ENCODE assay signal across 26 cellular contexts in the genomic region with DNA sequence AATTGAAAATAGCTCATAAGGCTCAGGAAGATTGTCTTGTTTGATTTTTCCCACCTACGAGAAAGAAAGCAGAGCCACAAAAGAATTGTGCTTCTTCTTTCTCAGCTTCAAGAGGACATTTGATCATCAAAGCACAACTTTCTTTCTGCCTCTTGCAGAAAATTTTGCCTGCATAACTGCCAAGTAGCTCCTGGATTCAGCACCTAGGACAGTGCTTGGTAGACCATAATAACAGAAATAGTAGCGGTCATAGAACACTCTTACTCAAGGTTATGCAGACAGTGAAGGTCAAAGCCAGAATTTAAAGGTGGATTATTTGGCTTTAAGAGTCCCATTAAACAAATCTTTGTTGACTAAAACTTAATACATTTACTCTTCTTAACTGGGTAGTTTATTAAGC.
DNase-seq lines count a peak whose midpoint lies in the region; ATAC-seq, FAIRE-seq and TF ChIP-seq lines count a peak whose summit lies in the region.
"Had no signal": no experiment of that assay in that cellular context is flagged by ENCODE, and none has a peak within 500 bp of the region (broad histone marks: within the 10 kb centered on the region; RNA-seq: fewer than 3 reads in every experiment).

No MANE protein-coding gene starts in this region.

- CTCF ChIA-PET in GM12878 (lab: Yijun Ruan, JAX) (interaction anchor here (1.0 to 1.6 kb wide), 2 partner anchors 11 to 634 kb away, joined by 3 to 4 read pairs; no protein-coding TSS in a partner anchor), PC-9 (lab: Charles Lee) (no interaction called here)

- H3K4me2 ChIP-seq in GM23338, result no peak overlapping the region
- H3K4me2 ChIP-seq in GM12878 (ENCODE audit: control insufficient read depth, insufficient read depth), result no peak overlapping the region
- H3K4me2 ChIP-seq in neural progenitor cell, result no peak overlapping the region
- no peak overlapping the region for H3K4me2 ChIP-seq in PC-9

- BruUV-seq in GM12878 (replicated peaks; lab: Mats Ljungman, UMichigan), result no TSS peak
- no TSS peak for BruUV-seq in PC-9 (replicated peaks; lab: Mats Ljungman, UMichigan)

- ATAC-seq in GM23338 (no peak), GM12878 (no peak)

- H2AFZ ChIP-seq in GM23338 (no peak overlapping the region), GM12878 (ENCODE audit: control insufficient read depth, low read depth, low read length) (no peak overlapping the region), neural progenitor cell (replicated peaks) (no peak overlapping the region), PC-9 (no peak overlapping the region)

- H3K27me3 Mint-ChIP-seq in GM23338 (ENCODE audit: insufficient read depth, low read depth, poor library complexity) (peaks cover 3% of the 10 kb centered on the region), neural progenitor cell (ENCODE audit: insufficient read depth, low read depth) (peaks cover 2% of the 10 kb centered on the region)
- no peaks in the 10 kb centered on the region for H3K27me3 Mint-ChIP-seq in activated T-helper 1 cell treated with anti-CD3 and anti-CD28 coated beads, Interleukin-12 subunit alpha, Interleukin-12 subunit beta, Interleukin-2, Interleukin-4 antibody, amounts not matched to agents 30 ng/mL and 10 ng/mL and 1 ng/mL, durations not matched to agents 14 hours and 24 hours and 36 hours (ENCODE audit: insufficient read depth)
- H3K27me3 Mint-ChIP-seq: IgD-negative memory B cell had no signal

- H3K4me1 Mint-ChIP-seq in GM23338, result no peaks in the 10 kb centered on the region
- no peaks in the 10 kb centered on the region for H3K4me1 Mint-ChIP-seq in neural progenitor cell
- H3K4me1 Mint-ChIP-seq in activated T-helper 1 cell treated with anti-CD3 and anti-CD28 coated beads, Interleukin-12 subunit alpha, Interleukin-12 subunit beta, Interleukin-2, Interleukin-4 antibody, amounts not matched to agents 30 ng/mL and 10 ng/mL and 1 ng/mL, durations not matched to agents 14 hours and 24 hours and 36 hours (ENCODE audit: low read depth), result no peaks in the 10 kb centered on the region
- H3K4me1 Mint-ChIP-seq: CD14-positive monocyte, H9, IgD-negative memory B cell had no signal

- in situ Hi-C loops in GM12878 (cut with MboI), result no loop called here

- no peaks in the 10 kb centered on the region; the same call in 1 of the 2 replicates for H3K9me2 ChIP-seq in GM23338 (ENCODE audit: insufficient read depth)
- no peaks in the 10 kb centered on the region for H3K9me2 ChIP-seq in PC-9 (ENCODE audit: insufficient read depth)

- H3K27me3 ChIP-seq in GM23338 (ENCODE audit: insufficient read depth) (no peaks in the 10 kb centered on the region), GM12878 (replicated peaks in 1 of 2; ENCODE audit: control insufficient read depth in 2 of 2, insufficient read depth in 2 of 2, low read length in 1 of 2) (no peaks in the 10 kb centered on the region), neural progenitor cell (no peaks in the 10 kb centered on the region), PC-9 (ENCODE audit: insufficient read depth, low read depth) (no peaks in the 10 kb centered on the region)
- H3K27me3 ChIP-seq: BE2C had no signal

- H3K9me3 Mint-ChIP-seq in GM23338 (peaks cover 28% of the 10 kb centered on the region; the same call in 2 of the 3 replicates), neural progenitor cell (no peaks in the 10 kb centered on the region)
- H3K9me3 Mint-ChIP-seq in activated T-helper 1 cell treated with anti-CD3 and anti-CD28 coated beads, Interleukin-12 subunit alpha, Interleukin-12 subunit beta, Interleukin-2, Interleukin-4 antibody, amounts not matched to agents 30 ng/mL and 10 ng/mL and 1 ng/mL, durations not matched to agents 14 hours and 24 hours and 36 hours, result peaks cover 8% of the 10 kb centered on the region

- H3F3A ChIP-seq in GM23338 (replicated peaks; ENCODE audit: low read depth) (no peaks in the 10 kb centered on the region), neural progenitor cell (ENCODE audit: low read depth) (no peaks in the 10 kb centered on the region), PC-9 (ENCODE audit: insufficient read depth, low read depth) (no peaks in the 10 kb centered on the region)

- SMC1A ChIA-PET in GM12878 (lab: Charles Lee; ENCODE audit: uncharacterized antibody, unreplicated experiment), result interaction anchor here (0.9 kb wide), 1 partner anchor 17 kb away, joined by 3 read pairs; no protein-coding TSS in a partner anchor

- no peak for TF ChIP-seq EP300 in Ishikawa (IDR thresholded peaks at IDR 0.05; ENCODE audit: borderline replicate concordance)
- TF ChIP-seq EP300 in GM12878 (IDR thresholded peaks at IDR 0.05; ENCODE audit: borderline replicate concordance in 1 of 2, control insufficient read depth in 1 of 2, low read depth in 2 of 2, low read length in 2 of 2), result no peak

- no peaks in the 10 kb centered on the region for H3K4me1 ChIP-seq in GM23338 (ENCODE audit: insufficient read depth)
- no peaks in the 10 kb centered on the region for H3K4me1 ChIP-seq in GM12878 (ENCODE audit: control insufficient read depth, insufficient read depth, low read length)
- H3K4me1 ChIP-seq in neural progenitor cell, result no peaks in the 10 kb centered on the region
- no peaks in the 10 kb centered on the region for H3K4me1 ChIP-seq in PC-9 (replicated peaks; ENCODE audit: insufficient read depth)
- H3K4me1 ChIP-seq: BE2C had no signal

- H3K36me3 ChIP-seq in GM23338 (ENCODE audit: insufficient read depth) (no peaks in the 10 kb centered on the region), GM12878 (ENCODE audit: control insufficient read depth in 2 of 2, insufficient read depth in 2 of 2, low read length in 1 of 2) (no peaks in the 10 kb centered on the region), neural progenitor cell (no peaks in the 10 kb centered on the region), PC-9 (ENCODE audit: low read depth) (no peaks in the 10 kb centered on the region)
- H3K36me3 ChIP-seq: BE2C had no signal

- no peak overlapping the region for H3K27ac Mint-ChIP-seq in GM23338
- H3K27ac Mint-ChIP-seq in neural progenitor cell, result no peak overlapping the region
- H3K27ac Mint-ChIP-seq in activated T-helper 1 cell treated with anti-CD3 and anti-CD28 coated beads, Interleukin-12 subunit alpha, Interleukin-12 subunit beta, Interleukin-2, Interleukin-4 antibody, amounts not matched to agents 30 ng/mL and 10 ng/mL and 1 ng/mL, durations not matched to agents 14 hours and 24 hours and 36 hours, result no peak overlapping the region
- H3K27ac Mint-ChIP-seq: CD14-positive monocyte; H9; IgD-negative memory B cell; T-helper 1 cell treated with Interleukin-12 subunit alpha and Interleukin-12 subunit beta and Interleukin-4 antibody, amounts not matched to agents 30 μg/mL and 1 μg/mL, for 36 hours had no signal

- POLR2A ChIA-PET in GM12878 (lab: Charles Lee) (no interaction called here), PC-9 (lab: Charles Lee; ENCODE audit: unreplicated experiment) (no interaction called here)

- RAD21 ChIA-PET in GM12878 (lab: Charles Lee; ENCODE audit: unreplicated experiment), result no interaction called here

- no peaks in the 10 kb centered on the region for H4K20me1 ChIP-seq in GM23338 (replicated peaks; ENCODE audit: insufficient read depth)
- H4K20me1 ChIP-seq in GM12878 (ENCODE audit: control insufficient read depth, insufficient read depth), result no peaks in the 10 kb centered on the region
- H4K20me1 ChIP-seq in neural progenitor cell (ENCODE audit: low read depth), result no peaks in the 10 kb centered on the region
- H4K20me1 ChIP-seq in PC-9 (ENCODE audit: insufficient read depth), result no peaks in the 10 kb centered on the region

- H3K79me2 ChIP-seq in GM23338 (replicated peaks; ENCODE audit: insufficient read depth), result no peaks in the 10 kb centered on the region
- H3K79me2 ChIP-seq in GM12878 (ENCODE audit: control insufficient read depth, insufficient read depth, low read length), result no peaks in the 10 kb centered on the region
- no peaks in the 10 kb centered on the region for H3K79me2 ChIP-seq in neural progenitor cell (ENCODE audit: low read depth)
- H3K79me2 ChIP-seq in PC-9 (ENCODE audit: low read depth), result no peaks in the 10 kb centered on the region

- TF ChIP-seq CTCF in GM23338 (conservative IDR thresholded peaks at IDR 0.05; ENCODE audit: low read depth in 2 of 2) (no peak), GM12878 (IDR thresholded peaks at IDR 0.05 in 2 of 3, conservative IDR thresholded peaks at IDR 0.05 in 1 of 3; ENCODE audit: control insufficient read depth in 2 of 3, extremely low read depth in 1 of 3, insufficient read depth in 1 of 3, low read depth in 3 of 3, low read length in 3 of 3) (no peak), neural progenitor cell (IDR thresholded peaks at IDR 0.05) (no peak), PC-9 (conservative IDR thresholded peaks at IDR 0.05) (no peak)

- no peak for FAIRE-seq in GM12878 (lab: Jason Lieb, UNC)
- FAIRE-seq: GM18507 had no signal

- H3K4me3 ChIP-seq in GM23338 (no peak overlapping the region), GM12878 (no peak overlapping the region), neural progenitor cell (no peak overlapping the region), PC-9 (no peak overlapping the region)

- H3K9me3 ChIP-seq in GM12878 (replicated peaks; ENCODE audit: control insufficient read depth, insufficient read depth, low read length) (no peaks in the 10 kb centered on the region), neural progenitor cell (ENCODE audit: low read depth) (no peaks in the 10 kb centered on the region), PC-9 (ENCODE audit: insufficient read depth, low read depth) (no peaks in the 10 kb centered on the region)
- H3K9me3 ChIP-seq: BE2C had no signal

- no peak for TF ChIP-seq POLR2A in GM12878 (IDR thresholded peaks at IDR 0.05; ENCODE audit: low read depth, low read length)

- no peak for TF ChIP-seq RAD21 in Ishikawa (IDR thresholded peaks at IDR 0.05; ENCODE audit: low read depth)
- no peak for TF ChIP-seq RAD21 in GM12878 (IDR thresholded peaks at IDR 0.05; ENCODE audit: insufficient read depth, low read depth, low read length)

- DNase-seq in GM23338 (ENCODE audit: low spot score), result peak; percentile 18
- no peak for DNase-seq in GM12878 (ENCODE audit: low read depth, low spot score)
- DNase-seq in neural progenitor cell (ENCODE audit: low spot score), result peak; percentile 7
- no peak for DNase-seq in activated T-helper 1 cell treated with anti-CD3 and anti-CD28 coated beads, Interleukin-12 subunit alpha, Interleukin-12 subunit beta, Interleukin-2, Interleukin-4 antibody, amounts not matched to agents 30 ng/mL and 10 ng/mL and 1 ng/mL, durations not matched to agents 14 hours and 24 hours and 36 hours (ENCODE audit: low spot score)
- no peak for DNase-seq in PC-9
- no peak for DNase-seq in NCI-H82 treated with DMSO at 0.1 percent for 48 hours (lab: John Stamatoyannopoulos, UW; ENCODE audit: unreplicated experiment)
- DNase-seq: BE2C, Calu3, DMS153, H9, Karpas-422, NCI-H1105, NCI-H146, NCI-H1930, NCI-H2107, NCI-H446, NCI-H524 treated with DMSO at 0.1 percent for 48 hours, NCI-H774, SHP77, SW 1271 had no signal

- WGBS in GM12878 (ENCODE audit: insufficient coverage, insufficient replicate concordance, low lambda C conversion rate, missing lambda C conversion rate), result 26% methylated on average over 2 of the region's 2 CpGs

- H3K27ac ChIP-seq in GM23338 (ENCODE audit: low read depth) (no peak overlapping the region), GM12878 (ENCODE audit: control insufficient read depth, insufficient read depth) (no peak overlapping the region), neural progenitor cell (no peak overlapping the region), PC-9 (no peak overlapping the region)
- H3K27ac ChIP-seq: RWPE1 had no signal

- intact Hi-C loops in GM12878 (cut with micrococcal nuclease; ENCODE audit: unreplicated experiment) (no loop called here), PC-9 (cut with micrococcal nuclease; ENCODE audit: unreplicated experiment) (no loop called here)
- intact Hi-C loops in activated T-helper 1 cell treated with anti-CD3 and anti-CD28 coated beads, Interleukin-12 subunit alpha, Interleukin-12 subunit beta, Interleukin-2, Interleukin-4 antibody, amounts not matched to agents 30 ng/mL and 10 ng/mL and 1 ng/mL, durations not matched to agents 14 hours and 24 hours and 36 hours (cut with micrococcal nuclease), result no loop called here

- no peaks in the 10 kb centered on the region; the same call in 2 of the 3 replicates for H3K36me3 Mint-ChIP-seq in GM23338 (ENCODE audit: low read depth)
- no peaks in the 10 kb centered on the region for H3K36me3 Mint-ChIP-seq in neural progenitor cell
- no peaks in the 10 kb centered on the region for H3K36me3 Mint-ChIP-seq in activated T-helper 1 cell treated with anti-CD3 and anti-CD28 coated beads, Interleukin-12 subunit alpha, Interleukin-12 subunit beta, Interleukin-2, Interleukin-4 antibody, amounts not matched to agents 30 ng/mL and 10 ng/mL and 1 ng/mL, durations not matched to agents 14 hours and 24 hours and 36 hours (ENCODE audit: low read depth)
- H3K36me3 Mint-ChIP-seq: CD14-positive monocyte, IgD-negative memory B cell had no signal

- H3K4me3 Mint-ChIP-seq in GM23338 (no peak overlapping the region), neural progenitor cell (no peak overlapping the region)
- H3K4me3 Mint-ChIP-seq in activated T-helper 1 cell treated with anti-CD3 and anti-CD28 coated beads, Interleukin-12 subunit alpha, Interleukin-12 subunit beta, Interleukin-2, Interleukin-4 antibody, amounts not matched to agents 30 ng/mL and 10 ng/mL and 1 ng/mL, durations not matched to agents 14 hours and 24 hours and 36 hours, result no peak overlapping the region
- H3K4me3 Mint-ChIP-seq: CD14-positive monocyte; H9; IgD-negative memory B cell; T-helper 1 cell treated with Interleukin-12 subunit alpha and Interleukin-12 subunit beta and Interleukin-4 antibody, amounts not matched to agents 30 μg/mL and 1 μg/mL, for 36 hours had no signal

- H3K9ac ChIP-seq in GM12878 (ENCODE audit: control insufficient read depth, insufficient read depth, low read length) (no peak overlapping the region), neural progenitor cell (no peak overlapping the region)

Comparison
In these comparisons a context has a peak if more than half of its experiments do, and no peak if none do; other contexts are left out.
1. DNase-seq: peak in GM23338 (single experiment) and neural progenitor cell (single experiment); none in GM12878 (single experiment), activated T-helper 1 cell treated with anti-CD3 and anti-CD28 coated beads, Interleukin-12 subunit alpha, Interleukin-12 subunit beta, Interleukin-2, Interleukin-4 antibody, amounts not matched to agents 30 ng/mL and 10 ng/mL and 1 ng/mL, durations not matched to agents 14 hours and 24 hours and 36 hours (single experiment), PC-9 (0 of 2) and NCI-H82 treated with DMSO at 0.1 percent for 48 hours (single experiment).